ENCODE assay signal across 8 cellular contexts in the genomic region with DNA sequence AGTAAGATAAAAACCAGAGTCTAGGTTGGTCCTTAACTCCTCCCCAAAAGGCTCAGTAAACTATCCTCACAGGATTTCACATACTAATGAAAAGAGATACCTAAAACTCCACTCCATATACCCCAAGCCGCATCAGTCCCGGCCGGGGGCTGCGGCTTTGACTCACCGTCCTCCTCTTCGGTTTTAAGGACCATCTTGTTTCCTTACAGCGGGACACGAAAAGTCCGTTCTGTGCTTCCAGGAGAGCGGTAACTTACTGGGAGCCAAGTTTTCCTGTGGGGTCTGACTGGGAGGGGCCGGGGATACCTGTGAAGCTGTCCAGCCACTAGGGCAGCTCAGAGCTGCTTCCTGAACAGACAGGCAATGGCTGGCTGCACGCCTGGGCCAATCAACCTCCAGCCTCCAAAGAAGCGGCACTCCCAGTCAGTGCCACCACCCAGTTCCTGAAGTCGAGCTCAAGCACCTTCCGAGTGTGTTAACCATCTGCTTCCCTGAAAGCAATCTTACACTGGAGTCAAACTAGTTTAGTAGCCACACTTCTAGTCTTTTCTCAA. TPM values are rescaled to one million over a fixed set of nuclear protein-coding genes. Genes with fewer than 3 reads are reported as not detected.
DNase-seq lines count a peak whose midpoint lies in the region; ATAC-seq and TF ChIP-seq lines count a peak whose summit lies in the region.

No MANE protein-coding gene starts in this region.

- H2BK5ac ChIP-seq in H9 (ENCODE audit: insufficient read length, low read length): no peak overlapping the region

- H4K8ac ChIP-seq in H9 (replicated peaks; ENCODE audit: insufficient read length, low read depth, low read length): no peak overlapping the region

- no peaks in the 10 kb centered on the region for H3K23me2 ChIP-seq in H9 (ENCODE audit: insufficient read length, low read depth, low read length, poor library complexity, severe bottlenecking)

- H3K27me3 ChIP-seq in H9 (ENCODE audit: insufficient read depth, low read length): no peaks in the 10 kb centered on the region

- no peak overlapping the region for H4K5ac ChIP-seq in H9 (ENCODE audit: insufficient read length, low read depth, low read length)

- peaks cover 25 to 31% of the 10 kb centered on the region in 2 experiments for H3K4me1 Mint-ChIP-seq in H9
- H3K4me1 Mint-ChIP-seq in activated B cell treated with CpG ODN at 0.5 μM for 24 hours: peaks cover 81% of the 10 kb centered on the region
- H3K4me1 Mint-ChIP-seq in type B pancreatic cell (ENCODE audit: unreplicated experiment): peaks cover 69% of the 10 kb centered on the region

- POLR2A ChIA-PET in activated B cell treated with CpG ODN at 0.5 μM for 24 hours (lab: Charles Lee): interaction anchor here (0.6 to 9.0 kb wide), 17 partner anchors 11 to 778 kb away, joined by 3 to 396 read pairs (median 9); partner anchors contain the start of genes CYTH1, TNRC6C and USP36

- no peaks in the 10 kb centered on the region for H4K20me1 ChIP-seq in H9 (ENCODE audit: control insufficient read depth, insufficient read depth, insufficient read length)

- H2AFZ ChIP-seq in H9 (ENCODE audit: low read length): no peak overlapping the region

- TF ChIP-seq CTCF in H9 (conservative IDR thresholded peaks at IDR 0.05) (peak; percentile 16; the same call in 1 of the 3 replicates), activated B cell treated with CpG ODN at 0.5 μM for 24 hours (IDR thresholded peaks at IDR 0.05) (no peak), mucosa of descending colon (IDR thresholded peaks at IDR 0.05) (no peak), type B pancreatic cell (conservative IDR thresholded peaks at IDR 0.05) (no peak)

- ATAC-seq in activated B cell treated with CpG ODN at 0.5 μM for 24 hours (ENCODE audit: low read depth) (peak; percentile 51), mucosa of descending colon (peak; percentile 91), HG03378 (IDR thresholded peaks at IDR 0.05; ENCODE audit: unreplicated experiment) (no peak)

- intact Hi-C loops in activated B cell treated with CpG ODN at 0.5 μM for 24 hours (cut with micrococcal nuclease) (loop anchor here (1.0 to 2.0 kb wide), 3 partner anchors 14 to 30 kb away; no protein-coding TSS in a partner anchor), mucosa of descending colon (cut with DNase I, micrococcal nuclease) (no loop called here)

- H3K27ac ChIP-seq in H9 (ENCODE audit: insufficient read length, low read depth, low read length): no peak overlapping the region

- WGBS in H9 (ENCODE audit: extremely low coverage, insufficient read length, low lambda C conversion rate): no CpG with 5 or more reads among the region's 15 CpGs

- peak overlapping the region; percentile 52 for H3K4me3 ChIP-seq in mucosa of descending colon

- H3K36me3 Mint-ChIP-seq in H9 (ENCODE audit: insufficient read depth in 1 of 3, low read depth in 3 of 3): no peaks in the 10 kb centered on the region
- peaks cover 34% of the 10 kb centered on the region for H3K36me3 Mint-ChIP-seq in activated B cell treated with CpG ODN at 0.5 μM for 24 hours (ENCODE audit: low read depth)
- peaks cover 7% of the 10 kb centered on the region for H3K36me3 Mint-ChIP-seq in type B pancreatic cell

- DNase-seq in GDM1 (lab: John Stamatoyannopoulos, UW) (peak; percentile 80), H9 (peak; percentile 91), NCI-H146 (lab: John Stamatoyannopoulos, UW) (peak; percentile 82), activated B cell treated with CpG ODN at 0.5 μM for 24 hours (peak; percentile 57), dermis blood vessel endothelial cell (peak; percentile 89), mucosa of descending colon (peak; percentile 92 to 95 (median 93)), type B pancreatic cell (ENCODE audit: extremely low spot score, unreplicated experiment) (no peak)

- no peak overlapping the region for H4K91ac ChIP-seq in H9 (ENCODE audit: insufficient read length, low read depth, low read length)

- CTCF ChIA-PET in activated B cell treated with CpG ODN at 0.5 μM for 24 hours (lab: Charles Lee): interaction anchor here (1.4 to 6.1 kb wide), 4 partner anchors 12 to 26 kb away, joined by 3 to 52 read pairs (median 11); no protein-coding TSS in a partner anchor

- H3K4me3 Mint-ChIP-seq in H9: no peak overlapping the region
- H3K4me3 Mint-ChIP-seq in activated B cell treated with CpG ODN at 0.5 μM for 24 hours: peak overlapping the region; percentile 92
- H3K4me3 Mint-ChIP-seq in type B pancreatic cell: peak overlapping the region; percentile 69

- no peak overlapping the region for H3K4me2 ChIP-seq in H9 (ENCODE audit: insufficient read depth, insufficient read length, low read length)

- H3K23ac ChIP-seq in H9 (ENCODE audit: insufficient read length, low read depth, low read length): no peak overlapping the region

- H3K9me3 ChIP-seq in H9 (ENCODE audit: control insufficient read depth, low read depth, low read length) (no peaks in the 10 kb centered on the region), mucosa of descending colon (no peaks in the 10 kb centered on the region)

- H2BK15ac ChIP-seq in H9 (ENCODE audit: low read depth, low read length): no peak overlapping the region

- H3K9me3 Mint-ChIP-seq in H9 (no peaks in the 10 kb centered on the region), activated B cell treated with CpG ODN at 0.5 μM for 24 hours (no peaks in the 10 kb centered on the region), type B pancreatic cell (no peaks in the 10 kb centered on the region)

- H2BK20ac ChIP-seq in H9 (ENCODE audit: low read depth, low read length, poor library complexity, severe bottlenecking): no peak overlapping the region

- H2BK12ac ChIP-seq in H9 (ENCODE audit: insufficient read length, low read depth, low read length): no peak overlapping the region

- H3K56ac ChIP-seq in H9 (ENCODE audit: insufficient read length, low read depth, low read length): no peak overlapping the region

- no peak overlapping the region; the same call in 1 of the 2 replicates for H3K14ac ChIP-seq in H9 (ENCODE audit: insufficient read depth, low read length)

- no peak overlapping the region for H3K4ac ChIP-seq in H9 (ENCODE audit: low read depth, low read length)

- H3K79me1 ChIP-seq in H9 (ENCODE audit: insufficient read depth, low read depth, low read length, poor library complexity, severe bottlenecking): no peaks in the 10 kb centered on the region

- no peak overlapping the region for H3K18ac ChIP-seq in H9 (ENCODE audit: insufficient read length, low read depth, low read length)

- H3K4me1 ChIP-seq in H9 (ENCODE audit: insufficient read depth, low read length) (no peaks in the 10 kb centered on the region), mucosa of descending colon (ENCODE audit: low read depth) (peaks cover 33% of the 10 kb centered on the region)

- H2AK5ac ChIP-seq in H9 (ENCODE audit: insufficient read length, low read length): no peak overlapping the region

- no peak overlapping the region for H2BK120ac ChIP-seq in H9 (ENCODE audit: low read depth, low read length, poor library complexity, severe bottlenecking)

- H3K9ac ChIP-seq in H9 (ENCODE audit: extremely low read depth, insufficient read length, low read length): no peak overlapping the region

- H3K27me3 Mint-ChIP-seq in H9 (ENCODE audit: low read depth) (peaks cover 1% of the 10 kb centered on the region; the same call in 1 of the 2 replicates), activated B cell treated with CpG ODN at 0.5 μM for 24 hours (no peaks in the 10 kb centered on the region), type B pancreatic cell (no peaks in the 10 kb centered on the region)

- H3T11ph ChIP-seq in H9 (ENCODE audit: low read length): no peak overlapping the region

- H3K79me2 ChIP-seq in H9 (ENCODE audit: insufficient read depth, low read length): no peaks in the 10 kb centered on the region

- no peaks in the 10 kb centered on the region for H3K36me3 ChIP-seq in mucosa of descending colon (ENCODE audit: low read depth)

- no peak overlapping the region; a peak in 2 of 7 replicates for H3K27ac Mint-ChIP-seq in H9
- H3K27ac Mint-ChIP-seq in activated B cell treated with CpG ODN at 0.5 μM for 24 hours: peak overlapping the region; percentile 90
- H3K27ac Mint-ChIP-seq in type B pancreatic cell: peak overlapping the region; percentile 38

RNA-seq across cellular contexts. Expression of gene CYTH1, which starts 45.5 kb away (rescaled TPM):
- total RNA-seq in H9 (2021) (9.7 and 11.2 TPM in 2 replicates), activated B cell treated with CpG ODN at 0.5 μM for 24 hours (368 and 391 TPM in 2 replicates), dermis blood vessel endothelial cell (50.6 and 51.4 TPM in 2 replicates), mucosa of descending colon (10 to 100 TPM; 60.3 to 99.4 (median 91.6) TPM), type B pancreatic cell (ENCODE audit: low replicate concordance) (18.8 and 30.3 TPM in 2 replicates)

Comparison
In these comparisons a context has a peak if more than half of its experiments do, and no peak if none do; other contexts are left out.
1. H3K27ac Mint-ChIP-seq: peak in activated B cell treated with CpG ODN at 0.5 μM for 24 hours (single experiment) and type B pancreatic cell (single experiment); none in H9 (0 of 3).
2. H3K4me3 Mint-ChIP-seq: peak in activated B cell treated with CpG ODN at 0.5 μM for 24 hours (single experiment) and type B pancreatic cell (single experiment); none in H9 (0 of 2).